In the genomic region with DNA sequence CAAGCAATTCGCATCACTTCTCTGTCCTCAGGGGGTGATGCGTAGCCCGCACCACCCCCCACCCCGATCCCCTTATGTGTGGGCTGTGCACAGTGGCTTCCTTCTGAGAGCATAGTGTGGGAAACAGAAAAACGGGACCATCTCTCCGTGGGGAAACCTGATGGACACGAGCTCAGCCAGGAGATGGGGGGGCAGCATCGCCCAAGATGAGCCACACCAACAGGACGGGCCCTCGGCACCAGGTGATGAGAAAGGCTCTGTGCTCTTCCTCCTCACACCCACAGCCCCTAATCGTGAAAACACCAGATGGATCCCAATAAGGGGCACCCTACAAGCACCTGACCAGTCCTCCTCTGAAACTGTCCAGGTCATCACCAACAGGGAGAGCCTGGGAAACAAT, we compare ENCODE assay signal across 20 cellular contexts.
"Had no signal": no experiment of that assay in that cellular context is flagged by ENCODE, and none has a peak within 500 bp of the region (broad histone marks: within the 10 kb centered on the region; RNA-seq: fewer than 3 reads in every experiment).

No MANE protein-coding gene starts in this region.

- H3K9me3 ChIP-seq: esophagus muscularis mucosa, gastroesophageal sphincter, heart left ventricle, left lung, lower lobe of right lung, mucosa of descending colon had no signal

- H3K4me1 ChIP-seq: esophagus muscularis mucosa, foreskin keratinocyte, gastroesophageal sphincter, heart left ventricle, left lung, lower lobe of right lung had no signal

- H3K36me3 Mint-ChIP-seq: immature natural killer cell, mesothelial cell of epicardium had no signal

- H3K36me3 ChIP-seq: esophagus muscularis mucosa, gastroesophageal sphincter, heart left ventricle, left lung, lower lobe of right lung had no signal

- H3K4me1 Mint-ChIP-seq: immature natural killer cell, mesothelial cell of epicardium had no signal

- H3K27ac ChIP-seq: coronary artery, dorsolateral prefrontal cortex, esophagus muscularis mucosa, foreskin keratinocyte, gastroesophageal sphincter, heart left ventricle, hepatocyte, left lung, lower lobe of right lung had no signal

- H3K9me3 Mint-ChIP-seq: immature natural killer cell, mesothelial cell of epicardium had no signal

- ATAC-seq: foreskin keratinocyte, gastroesophageal sphincter, heart left ventricle, left cardiac atrium, left lung, left ventricle myocardium superior, lower lobe of right lung, mucosa of descending colon had no signal

- H2AFZ ChIP-seq: hepatocyte had no signal

- H3K4me3 ChIP-seq: coronary artery, dorsolateral prefrontal cortex, esophagus muscularis mucosa, gastroesophageal sphincter, heart left ventricle, hepatocyte, left lung, lower lobe of right lung, mucosa of descending colon had no signal

- DNase-seq: dermis blood vessel endothelial cell; dorsolateral prefrontal cortex; effector CD4-positive, alpha-beta T cell; effector memory CD4-positive, alpha-beta T cell; foreskin keratinocyte; hypothalamus; immature natural killer cell; islet precursor cell; left cardiac atrium; left ventricle myocardium superior; lower lobe of right lung; mesenchymal stem cell; mucosa of descending colon had no signal

- H3K27me3 ChIP-seq: foreskin keratinocyte, hepatocyte, left lung had no signal

- H3K4me3 Mint-ChIP-seq: mesothelial cell of epicardium had no signal

- H3K4me2 ChIP-seq: hepatocyte had no signal

- H3K27ac Mint-ChIP-seq: immature natural killer cell, mesothelial cell of epicardium had no signal
